8 cellular contexts compared by ENCODE assay signal in the genomic region with DNA sequence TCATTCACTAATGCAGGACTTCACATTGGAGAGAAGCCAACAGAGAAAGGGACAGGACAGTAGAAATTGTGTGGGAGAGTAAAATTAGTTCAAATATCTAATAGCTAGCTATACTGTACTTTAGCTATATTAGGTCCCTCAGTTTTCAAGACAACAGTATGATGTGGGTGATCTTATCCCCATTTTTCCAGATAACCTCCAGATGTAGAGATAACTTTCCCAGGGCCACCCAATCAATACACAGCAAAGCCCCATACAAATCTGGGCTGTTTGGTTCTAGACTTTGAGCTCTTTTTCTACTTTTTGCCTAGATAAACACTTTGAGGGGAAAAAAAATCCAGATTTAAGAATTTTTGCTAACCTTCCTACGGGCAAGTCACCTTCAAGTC. TPM values are rescaled to one million over a fixed set of nuclear protein-coding genes. Genes with fewer than 3 reads are reported as not detected.
A peak's percentile ranks its signal among the peaks of the same experiment; 100 is the strongest.
DNase-seq lines count a peak whose midpoint lies in the region; ATAC-seq and TF ChIP-seq lines count a peak whose summit lies in the region.

No MANE protein-coding gene starts in this region.

- TF ChIP-seq CTCF in BE2C (IDR thresholded peaks at IDR 0.05; ENCODE audit: low read depth, low read length) (no peak), coronary artery (IDR thresholded peaks at IDR 0.05) (no peak), nephron (IDR thresholded peaks at IDR 0.05; ENCODE audit: unreplicated experiment in 3 of 3) (no peak)

- H3K27me3 Mint-ChIP-seq in nephron (ENCODE audit: low read depth), result peaks cover 4% of the 10 kb centered on the region

- peak overlapping the region; percentile 97 to 100 (median 99) for H3K4me3 Mint-ChIP-seq in nephron

- no peaks in the 10 kb centered on the region for H3K9me3 ChIP-seq in BE2C

- no peaks in the 10 kb centered on the region for H3K27me3 ChIP-seq in BE2C

- peaks cover 16% of the 10 kb centered on the region for H3K36me3 ChIP-seq in BE2C

- H3K27ac ChIP-seq in coronary artery, result peak overlapping the region; percentile 85 to 94

- peaks cover 8% of the 10 kb centered on the region for H3K36me3 Mint-ChIP-seq in nephron (ENCODE audit: low read depth)

- H3K9me3 Mint-ChIP-seq in nephron, result peaks cover 6% of the 10 kb centered on the region

- DNase-seq in BE2C, result no peak
- no peak for DNase-seq in Jurkat, Clone E6-1 (ENCODE audit: low read depth, low spot score)
- no peak for DNase-seq in coronary artery (ENCODE audit: low spot score)

- H3K4me1 ChIP-seq in BE2C, result peaks cover 9% of the 10 kb centered on the region

- H3K27ac Mint-ChIP-seq in nephron, result peak overlapping the region; percentile 91 to 98 (median 96)

- peak overlapping the region; percentile 98 for H3K4me3 ChIP-seq in BE2C (ENCODE audit: low read depth, low read length)
- H3K4me3 ChIP-seq in Jurkat, Clone E6-1 (ENCODE audit: low read length), result peak overlapping the region; percentile 64
- H3K4me3 ChIP-seq in coronary artery, result peak overlapping the region; percentile 72

- H3K4me1 Mint-ChIP-seq in nephron, result peaks cover 14% of the 10 kb centered on the region

- no peak for ATAC-seq in GM21423 (IDR thresholded peaks at IDR 0.05; ENCODE audit: unreplicated experiment)
- ATAC-seq in GM21825 (IDR thresholded peaks at IDR 0.05; ENCODE audit: unreplicated experiment), result no peak
- no peak for ATAC-seq in HG03045 (IDR thresholded peaks at IDR 0.05; ENCODE audit: unreplicated experiment)
- ATAC-seq in GM21717 (IDR thresholded peaks at IDR 0.05; ENCODE audit: unreplicated experiment), result no peak

RNA-seq across cellular contexts. Expression of a gene that starts 0.5 kb away (rescaled TPM):
- polyA plus RNA-seq in BE2C (2012; ENCODE audit: insufficient read depth, insufficient read length, low read depth), result 80.9 TPM
- polyA plus RNA-seq in Jurkat, Clone E6-1 (2012; ENCODE audit: insufficient read depth, insufficient read length), result 5.7 TPM

RNA-seq across cellular contexts. Expression of a gene that starts 56.3 kb away (rescaled TPM):
- polyA plus RNA-seq in BE2C (2012; ENCODE audit: insufficient read depth, insufficient read length, low read depth), result 7.2 TPM
- 48.6 TPM for polyA plus RNA-seq in Jurkat, Clone E6-1 (2012; ENCODE audit: insufficient read depth, insufficient read length)
